In genomic region chr20:59948828-59949720, GRCh38 we compare ENCODE assay signal across 8 cellular contexts. TPM values are rescaled to one million over a fixed set of nuclear protein-coding genes. Genes with fewer than 3 reads are reported as not detected.
A peak's percentile ranks its signal among the peaks of the same experiment; 100 is the strongest.
DNase-seq lines count a peak whose midpoint lies in the region; ATAC-seq, FAIRE-seq and TF ChIP-seq lines count a peak whose summit lies in the region.

No MANE protein-coding gene starts in this region.

- H3K4me1 Mint-ChIP-seq in memory B cell, result peaks cover 4% of the 10 kb centered on the region

- no peak overlapping the region for H3K4me3 ChIP-seq in AG10803 (ENCODE audit: low read length)

- H3K27me3 Mint-ChIP-seq in memory B cell, result no peaks in the 10 kb centered on the region

- ATAC-seq in memory B cell (ENCODE audit: low read depth), result peak; percentile 64
- no peak for ATAC-seq in HG02642 (IDR thresholded peaks at IDR 0.05; ENCODE audit: poor library complexity, unreplicated experiment)

- no peak overlapping the region for H3K4me3 Mint-ChIP-seq in memory B cell

- H3K9me3 Mint-ChIP-seq in memory B cell, result no peaks in the 10 kb centered on the region

- peak; percentile 67 for DNase-seq in AG10803 (ENCODE audit: low read depth)
- peak; percentile 82 for DNase-seq in HT-29 (ENCODE audit: low spot score)
- DNase-seq in RPMI7951 (ENCODE audit: low read depth), result peak; percentile 60
- peak; percentile 67 for DNase-seq in cerebellar cortex (ENCODE audit: low spot score)
- peak in 1 of 2 donors; percentile 33 for DNase-seq in memory B cell (ENCODE audit: low spot score in 2 of 2)
- DNase-seq in NCI-H187 treated with DMSO at 0.1 percent for 48 hours (lab: John Stamatoyannopoulos, UW), result no peak

- H3K36me3 Mint-ChIP-seq in memory B cell, result peaks cover 7% of the 10 kb centered on the region

- peak overlapping the region; percentile 56 for H3K27ac Mint-ChIP-seq in memory B cell

- TF ChIP-seq CTCF in AG10803 (conservative IDR thresholded peaks at IDR 0.05; ENCODE audit: low read length), result peak; percentile 72

- peak; percentile 93 for FAIRE-seq in G401.6 (lab: Jason Lieb, UNC)

RNA-seq across cellular contexts. Expression of gene FAM217B, which starts 8.9 kb away (rescaled TPM):
- 4.6 and 4.8 TPM in 2 replicates for total RNA-seq in HT-29 (2014; rRNA removed; shearing (Covaris generic))
- total RNA-seq in RPMI7951 (2014; rRNA removed; shearing (Covaris generic)), result 9.0 and 12.6 TPM in 2 replicates

RNA-seq across cellular contexts. Expression of gene PPP1R3D, which starts 9.0 kb away (rescaled TPM):
- 12.3 and 13.9 TPM in 2 replicates for total RNA-seq in HT-29 (2014; rRNA removed; shearing (Covaris generic))
- 6.4 and 7.1 TPM in 2 replicates for total RNA-seq in RPMI7951 (2014; rRNA removed; shearing (Covaris generic))

RNA-seq across cellular contexts. Expression of gene CDH26, which starts 9.1 kb away (rescaled TPM):
- 0.13 and 0.51 TPM in 2 replicates for total RNA-seq in HT-29 (2014; rRNA removed; shearing (Covaris generic))
- not detected in 2 replicates for total RNA-seq in RPMI7951 (2014; rRNA removed; shearing (Covaris generic))

RNA-seq across cellular contexts. Expression of gene SYCP2, which starts 15.6 kb away (rescaled TPM):
- total RNA-seq in HT-29 (2014; rRNA removed; shearing (Covaris generic)), result 0.69 and 1.7 TPM in 2 replicates
- total RNA-seq in RPMI7951 (2014; rRNA removed; shearing (Covaris generic)), result 6.2 and 10.1 TPM in 2 replicates
